ENCODE assay signal across 12 cellular contexts in the genomic region with DNA sequence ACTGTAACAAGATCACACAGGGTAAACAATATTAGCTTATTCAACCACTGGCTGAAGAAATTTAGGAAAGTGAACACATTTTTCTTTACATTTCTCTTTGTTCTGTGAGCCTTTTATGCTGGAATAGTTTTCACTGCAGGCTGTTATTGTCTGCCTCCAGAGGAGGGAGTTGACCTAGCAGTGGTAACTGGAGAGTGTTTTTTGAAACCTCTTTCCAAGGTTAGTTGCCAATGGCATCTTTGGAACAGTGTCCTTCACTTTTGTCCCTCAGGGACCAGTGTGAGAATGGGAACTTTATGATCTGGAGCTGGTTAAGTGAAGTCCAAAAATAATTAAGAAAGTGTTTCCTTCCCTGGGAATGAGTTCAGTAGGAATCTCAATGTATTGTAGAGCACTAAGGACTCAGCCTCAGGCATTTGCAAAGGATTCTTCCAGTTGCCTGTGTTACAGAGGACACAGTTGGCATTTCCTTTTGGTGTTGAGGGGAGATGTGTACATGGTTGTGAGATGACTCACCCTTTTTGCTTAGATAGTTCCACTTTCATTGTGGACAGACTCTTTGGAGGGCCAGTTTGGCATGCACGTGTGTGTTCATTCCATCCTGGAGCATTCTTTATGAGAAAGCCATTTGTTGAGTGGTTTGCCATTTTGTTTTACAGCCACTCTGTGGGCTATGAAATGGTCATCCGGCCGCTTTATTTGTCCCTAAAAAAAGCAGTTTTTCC.
A peak's percentile ranks its signal among the peaks of the same experiment; 100 is the strongest.
DNase-seq lines count a peak whose midpoint lies in the region; ATAC-seq and TF ChIP-seq lines count a peak whose summit lies in the region.
"Had no signal": no experiment of that assay in that cellular context is flagged by ENCODE, and none has a peak within 500 bp of the region (broad histone marks: within the 10 kb centered on the region; RNA-seq: fewer than 3 reads in every experiment).

No MANE protein-coding gene starts in this region.

- no peak overlapping the region for H2BK5ac ChIP-seq in H9 (ENCODE audit: insufficient read length, low read length)

- no peak overlapping the region for H4K5ac ChIP-seq in H9 (ENCODE audit: insufficient read length, low read depth, low read length)

- H4K91ac ChIP-seq in H9 (ENCODE audit: insufficient read length, low read depth, low read length) = no peak overlapping the region

- intact Hi-C loops in left ventricle myocardium superior (cut with micrococcal nuclease) = no loop called here

- peaks cover 31 to 46% of the 10 kb centered on the region in 2 experiments for H3K9me3 Mint-ChIP-seq in H9
- H3K9me3 Mint-ChIP-seq: activated T-helper 1 cell treated with anti-CD3 and anti-CD28 coated beads, Interleukin-12 subunit alpha, Interleukin-12 subunit beta, Interleukin-2, Interleukin-4 antibody, amounts not matched to agents 30 ng/mL and 10 ng/mL and 1 ng/mL, durations not matched to agents 14 hours and 24 hours and 36 hours had no signal

- CTCF ChIA-PET in HEK293T (lab: Yijun Ruan, JAX) = no interaction called here

- H3K18ac ChIP-seq in H9 (ENCODE audit: insufficient read length, low read depth, low read length) = no peak overlapping the region

- H3K79me1 ChIP-seq in H9 (ENCODE audit: insufficient read depth, low read depth, low read length, poor library complexity, severe bottlenecking) = no peaks in the 10 kb centered on the region

- H3T11ph ChIP-seq in H9 (ENCODE audit: low read length) = no peak overlapping the region

- H3K4me3 ChIP-seq in SK-N-MC = no peak overlapping the region

- no peak overlapping the region for H3K14ac ChIP-seq in H9 (ENCODE audit: insufficient read depth, low read length)

- POLR2A ChIA-PET in HEK293T (lab: Yijun Ruan, JAX) = no interaction called here

- H2BK12ac ChIP-seq in H9 (ENCODE audit: insufficient read length, low read depth, low read length) = no peak overlapping the region

- H4K20me1 ChIP-seq in H9 (ENCODE audit: control insufficient read depth, insufficient read depth, insufficient read length) = no peaks in the 10 kb centered on the region

- no peak overlapping the region for H2BK120ac ChIP-seq in H9 (ENCODE audit: low read depth, low read length, poor library complexity, severe bottlenecking)

- H3K4me2 ChIP-seq in H9 (ENCODE audit: insufficient read depth, insufficient read length, low read length) = no peak overlapping the region

- H3K27me3 Mint-ChIP-seq in H9 (ENCODE audit: low read depth) = no peaks in the 10 kb centered on the region
- H3K27me3 Mint-ChIP-seq: CD4-positive, CD25-positive, alpha-beta regulatory T cell had no signal

- no peak overlapping the region for H3K23ac ChIP-seq in H9 (ENCODE audit: insufficient read length, low read depth, low read length)

- H3K9me3 ChIP-seq in H9 (ENCODE audit: control insufficient read depth, low read depth, low read length) = peaks cover 8% of the 10 kb centered on the region
- no peaks in the 10 kb centered on the region for H3K9me3 ChIP-seq in SK-N-MC (ENCODE audit: low read depth, low read length)

- peak; percentile 74 for ATAC-seq in left ventricle myocardium superior
- ATAC-seq: SK-N-SH treated with all-trans-retinoic acid at 6 μM for 48 hours had no signal

- H3K23me2 ChIP-seq in H9 (ENCODE audit: insufficient read length, low read depth, low read length, poor library complexity, severe bottlenecking) = no peaks in the 10 kb centered on the region

- H3K9ac ChIP-seq in H9 (ENCODE audit: extremely low read depth, insufficient read length, low read length) (no peak overlapping the region), SK-N-MC (ENCODE audit: insufficient read length) (no peak overlapping the region)

- peak overlapping the region in 1 of 3 experiments; percentile 70; a peak in 1 of 7 replicates for H3K27ac Mint-ChIP-seq in H9
- H3K27ac Mint-ChIP-seq: activated T-helper 1 cell treated with anti-CD3 and anti-CD28 coated beads, Interleukin-12 subunit alpha, Interleukin-12 subunit beta, Interleukin-2, Interleukin-4 antibody, amounts not matched to agents 30 ng/mL and 10 ng/mL and 1 ng/mL, durations not matched to agents 14 hours and 24 hours and 36 hours; CD4-positive, CD25-positive, alpha-beta regulatory T cell had no signal

- H3K4me3 Mint-ChIP-seq in H9 = no peak overlapping the region
- H3K4me3 Mint-ChIP-seq: activated T-helper 1 cell treated with anti-CD3 and anti-CD28 coated beads, Interleukin-12 subunit alpha, Interleukin-12 subunit beta, Interleukin-2, Interleukin-4 antibody, amounts not matched to agents 30 ng/mL and 10 ng/mL and 1 ng/mL, durations not matched to agents 14 hours and 24 hours and 36 hours; CD4-positive, CD25-positive, alpha-beta regulatory T cell had no signal

- no peak for TF ChIP-seq CTCF in H9 (conservative IDR thresholded peaks at IDR 0.05)

- H3K4me1 Mint-ChIP-seq in H9 = peaks cover 4% of the 10 kb centered on the region in 2 experiments
- H3K4me1 Mint-ChIP-seq: CD4-positive, CD25-positive, alpha-beta regulatory T cell had no signal

- H3K4ac ChIP-seq in H9 (ENCODE audit: low read depth, low read length) = no peak overlapping the region

- no peaks in the 10 kb centered on the region for H3K36me3 ChIP-seq in SK-N-MC (ENCODE audit: insufficient read depth, low read length)

- no peak overlapping the region for H3K56ac ChIP-seq in H9 (ENCODE audit: insufficient read length, low read depth, low read length)

- no peaks in the 10 kb centered on the region for H3K79me2 ChIP-seq in H9 (ENCODE audit: insufficient read depth, low read length)

- H3K27ac ChIP-seq in H9 (ENCODE audit: insufficient read length, low read depth, low read length) (peak overlapping the region; percentile 5), SK-N-MC (peak overlapping the region; percentile 58; the same call in 1 of the 2 replicates)

- DNase-seq in A172 (ENCODE audit: low spot score) (peak; percentile 85), H9 (no peak), SK-N-MC (ENCODE audit: low read depth, low spot score) (no peak), left ventricle myocardium superior (no peak), pons (ENCODE audit: low spot score) (no peak), COLO668 (lab: John Stamatoyannopoulos, UW; ENCODE audit: unreplicated experiment) (no peak), NCI-H524 treated with DMSO at 0.1 percent for 48 hours (lab: John Stamatoyannopoulos, UW) (no peak), HEK293T (ENCODE audit: extremely low spot score) (no peak)
- DNase-seq: CD4-positive, CD25-positive, alpha-beta regulatory T cell; KBM-7 had no signal

- H2AFZ ChIP-seq in H9 (ENCODE audit: low read length) = no peak overlapping the region

- WGBS in H9 (ENCODE audit: extremely low coverage, insufficient read length, low lambda C conversion rate) = no CpG with 5 or more reads among the region's 3 CpGs

- H3K4me1 ChIP-seq in H9 (ENCODE audit: insufficient read depth, low read length) = peaks cover 2% of the 10 kb centered on the region; the same call in 1 of the 2 replicates

- no peak overlapping the region for H2BK20ac ChIP-seq in H9 (ENCODE audit: low read depth, low read length, poor library complexity, severe bottlenecking)

- H4K8ac ChIP-seq in H9 (replicated peaks; ENCODE audit: insufficient read length, low read depth, low read length) = no peak overlapping the region

- H2AK5ac ChIP-seq in H9 (ENCODE audit: insufficient read length, low read length) = no peak overlapping the region

- no peaks in the 10 kb centered on the region; a peak in 1 of 7 replicates for H3K36me3 Mint-ChIP-seq in H9 (ENCODE audit: insufficient read depth in 1 of 3, low read depth in 3 of 3)
- H3K36me3 Mint-ChIP-seq: CD4-positive, CD25-positive, alpha-beta regulatory T cell had no signal

- H2BK15ac ChIP-seq in H9 (ENCODE audit: low read depth, low read length) = no peak overlapping the region

- no peaks in the 10 kb centered on the region for H3K27me3 ChIP-seq in H9 (ENCODE audit: insufficient read depth, low read length)

TF ChIP-seq in HEK293T, 16 proteins besides CTCF, POLR2A, EP300 and RAD21:
- TF ChIP-seq FOXA1 (IDR thresholded peaks at IDR 0.05) (no peak), TARDBP (IDR thresholded peaks at IDR 0.05) (no peak), SP1 (IDR thresholded peaks at IDR 0.05) (no peak), ARNT (IDR thresholded peaks at IDR 0.05) (no peak), FOXM1 (IDR thresholded peaks at IDR 0.05; ENCODE audit: borderline replicate concordance) (no peak), HDGF (IDR thresholded peaks at IDR 0.05; ENCODE audit: borderline replicate concordance) (no peak)
